ENCODE assay signal across 6 cellular contexts in genomic region chr9:22808876-22809275, GRCh38.
"Had no signal": no experiment of that assay in that cellular context is flagged by ENCODE, and none has a peak within 500 bp of the region (broad histone marks: within the 10 kb centered on the region; RNA-seq: fewer than 3 reads in every experiment).

No MANE protein-coding gene starts in this region.

- H3K4me3 ChIP-seq: K562 had no signal

- H3K4me3 Mint-ChIP-seq: IgD-negative memory B cell had no signal

- DNase-seq: IMR-90 had no signal

- H3K36me3 Mint-ChIP-seq: IgD-negative memory B cell had no signal

- H3K27me3 Mint-ChIP-seq: IgD-negative memory B cell had no signal

- H3K4me1 Mint-ChIP-seq: IgD-negative memory B cell had no signal

- H3K27ac Mint-ChIP-seq: IgD-negative memory B cell had no signal

- FAIRE-seq: HepG2, HTR-8/SVneo, K562 had no signal

- H3K27ac ChIP-seq: HL-60 had no signal
